28 cellular contexts compared by ENCODE assay signal in the genomic region with DNA sequence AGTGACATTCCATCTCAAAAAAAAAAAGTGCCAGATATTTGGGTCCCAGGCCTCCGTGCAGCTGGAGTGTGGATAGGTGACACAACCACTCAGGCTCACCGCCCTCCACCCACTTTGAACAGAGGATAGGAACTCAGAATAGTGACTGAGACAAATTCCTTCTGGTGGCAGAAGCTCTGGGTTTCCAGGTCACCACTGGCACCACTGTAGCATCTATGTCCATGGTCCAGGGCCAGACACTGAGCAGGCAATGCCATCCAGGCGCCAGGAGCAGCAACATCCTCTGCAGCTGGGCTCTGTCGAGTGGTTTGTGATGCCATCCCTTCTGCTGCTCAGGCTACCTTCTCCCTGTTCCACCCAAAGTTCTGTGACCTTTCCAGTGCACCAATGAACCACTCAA.
"Had no signal": no experiment of that assay in that cellular context is flagged by ENCODE, and none has a peak within 500 bp of the region (broad histone marks: within the 10 kb centered on the region; RNA-seq: fewer than 3 reads in every experiment).

No MANE protein-coding gene starts in this region.

- H3K4me1 ChIP-seq: ascending aorta had no signal

- H3K4me3 Mint-ChIP-seq: activated B cell treated with CpG ODN at 0.5 μM for 24 hours; activated CD8-positive, alpha-beta T cell treated with anti-CD3 and anti-CD28 coated beads for 36 hours; activated naive CD4-positive, alpha-beta T cell treated with anti-CD3 and anti-CD28 coated beads, Interleukin-2, amount 50 U/mL, for 24 hours; activated naive CD8-positive, alpha-beta T cell treated with anti-CD3 and anti-CD28 coated beads, Interleukin-2, amount 10 ng/mL, durations not matched to agents 7 days and 5 days; activated T-cell treated with anti-CD3 and anti-CD28 coated beads, Interleukin-2, amount 50 U/mL, for 24 hours; T-cell had no signal

- H3K4me3 ChIP-seq: ascending aorta had no signal

- H3K27ac Mint-ChIP-seq: activated B cell treated with CpG ODN at 0.5 μM for 24 hours; activated CD8-positive, alpha-beta T cell treated with anti-CD3 and anti-CD28 coated beads for 36 hours; activated naive CD4-positive, alpha-beta T cell treated with anti-CD3 and anti-CD28 coated beads, Interleukin-2, amount 50 U/mL, for 24 hours; activated naive CD8-positive, alpha-beta T cell treated with anti-CD3 and anti-CD28 coated beads, Interleukin-2, amount 10 ng/mL, durations not matched to agents 7 days and 5 days; activated T-cell treated with anti-CD3 and anti-CD28 coated beads, Interleukin-2, amount 50 U/mL, for 24 hours; activated T-helper 2 cell treated with anti-CD3 and anti-CD28 coated beads, Interferon-gamma antibody, Interleukin-2, Interleukin-4, amounts not matched to agents 10 μg/mL and 5 μg/mL and 100 μg/mL, durations not matched to agents 14 hours and 24 hours and 36 hours; T-cell had no signal

- H3K9me3 ChIP-seq: ascending aorta had no signal

- ATAC-seq: activated CD8-positive, alpha-beta T cell treated with anti-CD3 and anti-CD28 coated beads for 36 hours; Panc1; SK-N-SH treated with all-trans-retinoic acid at 6 μM for 48 hours; T-cell had no signal

- H3K27ac ChIP-seq: ascending aorta, KMS-11, VCaP had no signal

- H3K27me3 Mint-ChIP-seq: activated CD8-positive, alpha-beta T cell treated with anti-CD3 and anti-CD28 coated beads for 36 hours; activated naive CD4-positive, alpha-beta T cell treated with anti-CD3 and anti-CD28 coated beads, Interleukin-2, amount 50 U/mL, for 24 hours; activated T-cell treated with anti-CD3 and anti-CD28 coated beads, Interleukin-2, amount 50 U/mL, for 24 hours had no signal

- H3K9me3 Mint-ChIP-seq: activated naive CD8-positive, alpha-beta T cell treated with anti-CD3 and anti-CD28 coated beads, Interleukin-2, amount 10 ng/mL, durations not matched to agents 7 days and 5 days; activated T-cell treated with anti-CD3 and anti-CD28 coated beads, Interleukin-2, amount 50 U/mL, for 24 hours; activated T-helper 2 cell treated with anti-CD3 and anti-CD28 coated beads, Interferon-gamma antibody, Interleukin-2, Interleukin-4, amounts not matched to agents 10 μg/mL and 5 μg/mL and 100 μg/mL, durations not matched to agents 14 hours and 24 hours and 36 hours had no signal

- H3K27me3 ChIP-seq: ascending aorta had no signal

- DNase-seq: activated B cell treated with CpG ODN at 0.5 μM for 24 hours; activated CD4-positive, alpha-beta T cell treated with anti-CD3 and anti-CD28 coated beads for 4 hours; activated CD4-positive, CD25-positive, alpha-beta regulatory T cell treated with anti-CD3 and anti-CD28 coated beads, Interleukin-2, amount 50 U/mL, for 72 hours; activated CD8-positive, alpha-beta T cell treated with anti-CD3 and anti-CD28 coated beads for 36 hours; activated gamma-delta T cell; activated naive CD4-positive, alpha-beta T cell treated with Interleukin-2 at 50 U/mL for 16 hours; activated naive CD8-positive, alpha-beta T cell treated with anti-CD3 and anti-CD28 coated beads, Interleukin-2, amount 10 ng/mL, durations not matched to agents 7 days and 5 days; activated T-cell treated with anti-CD3 and anti-CD28 coated beads, Interleukin-2, amount 50 U/mL, for 24 hours; amygdala; MM.1S; MV-4-11; NCI-H1092; NCI-H1436 treated with DMSO at 0.1 percent for 48 hours; NCI-H1694 treated with DMSO at 0.1 percent for 48 hours; NCI-H2029; NCI-H345; NCI-H524 treated with DMSO at 0.1 percent for 48 hours; SIG-M5; T-cell; T-helper 2 cell; T-helper 9 cell had no signal

- H3K36me3 Mint-ChIP-seq: activated naive CD8-positive, alpha-beta T cell treated with anti-CD3 and anti-CD28 coated beads, Interleukin-2, amount 10 ng/mL, durations not matched to agents 7 days and 5 days; T-cell had no signal

- H3K36me3 ChIP-seq: ascending aorta had no signal

- H3K4me1 Mint-ChIP-seq: activated B cell treated with CpG ODN at 0.5 μM for 24 hours; activated naive CD4-positive, alpha-beta T cell treated with anti-CD3 and anti-CD28 coated beads, Interleukin-2, amount 50 U/mL, for 24 hours; activated naive CD8-positive, alpha-beta T cell treated with anti-CD3 and anti-CD28 coated beads, Interleukin-2, amount 10 ng/mL, durations not matched to agents 7 days and 5 days; T-cell had no signal
